In the genomic region with DNA sequence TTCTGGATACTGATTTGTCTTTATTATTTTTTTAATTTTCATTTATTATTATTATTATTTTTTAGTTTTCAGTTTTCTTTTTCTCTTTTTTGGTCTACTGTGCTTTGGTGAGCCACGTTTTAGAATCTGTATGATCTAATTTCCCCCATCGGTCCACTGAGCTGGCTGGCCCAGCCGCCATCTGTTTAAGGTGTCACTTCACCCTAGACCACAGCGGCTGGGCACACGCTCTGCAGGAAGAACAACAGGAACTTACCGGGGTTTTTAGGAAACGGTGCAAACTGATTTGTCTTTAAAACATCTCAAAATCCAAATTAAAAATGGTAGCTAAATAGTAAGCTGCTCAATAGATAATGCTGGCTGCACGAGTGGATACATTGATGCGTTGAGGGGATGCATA, we compare ENCODE assay signal across 27 cellular contexts. TPM values are rescaled to one million over a fixed set of nuclear protein-coding genes. Genes with fewer than 3 reads are reported as not detected.
DNase-seq lines count a peak whose midpoint lies in the region; ATAC-seq and TF ChIP-seq lines count a peak whose summit lies in the region.
"Had no signal": no experiment of that assay in that cellular context is flagged by ENCODE, and none has a peak within 500 bp of the region (broad histone marks: within the 10 kb centered on the region; RNA-seq: fewer than 3 reads in every experiment).

No MANE protein-coding gene starts in this region.

- H3K4me1 ChIP-seq in tibial nerve (no peaks in the 10 kb centered on the region), adrenal gland (replicated peaks in 1 of 2) (no peaks in the 10 kb centered on the region), esophagus squamous epithelium (no peaks in the 10 kb centered on the region)
- H3K4me1 ChIP-seq: breast epithelium, gastrocnemius medialis, right atrium auricular region, uterus had no signal

- intact Hi-C loops in adrenal gland (cut with DNase I) (no loop called here), esophagus squamous epithelium (cut with DNase I) (no loop called here)

- no peak for TF ChIP-seq EP300 in tibial nerve (IDR thresholded peaks at IDR 0.05)

- 55 to 57% methylated on average over 9 of the region's 9 CpGs for WGBS in tibial nerve, 2 donors
- WGBS in adrenal gland, 4 donors: 41 to 55% (median 45%) methylated on average over 9 of the region's 9 CpGs
- 44 to 49% methylated on average over 9 of the region's 9 CpGs for WGBS in esophagus squamous epithelium, 2 donors

- peaks cover 19% of the 10 kb centered on the region in 2 donors for H3K4me1 Mint-ChIP-seq in natural killer cell treated with Interleukin-12 subunit alpha and Interleukin-12 subunit beta and Interleukin-15 and Interleukin-18, amount 100 ng/mL, for 72 hours (ENCODE audit: low read depth in 2 of 2)

- H3K27ac Mint-ChIP-seq in natural killer cell treated with Interleukin-12 subunit alpha and Interleukin-12 subunit beta and Interleukin-15 and Interleukin-18, amount 100 ng/mL, for 72 hours: no peak overlapping the region
- H3K27ac Mint-ChIP-seq: activated CD4-positive, alpha-beta memory T cell treated with anti-CD3 and anti-CD28 coated beads for 36 hours; activated naive CD4-positive, alpha-beta T cell treated with anti-CD3 and anti-CD28 coated beads, Interleukin-2, amount 50 U/mL, for 72 hours; activated T-helper 2 cell treated with anti-CD3 and anti-CD28 coated beads, Interferon-gamma antibody, Interleukin-2, Interleukin-4, amounts not matched to agents 10 μg/mL and 5 μg/mL and 100 μg/mL, durations not matched to agents 14 hours and 24 hours and 36 hours; neural progenitor cell; stimulated activated naive CD8-positive, alpha-beta T cell treated with anti-CD3 and anti-CD28 coated beads, Interleukin-15, amount 100 ng/mL, for 72 hours; T-helper 2 cell treated with Interferon-gamma antibody and Interleukin-4, amounts not matched to agents 5 μg/mL and 100 μg/mL, for 36 hours had no signal

- H3K27ac ChIP-seq in tibial nerve: no peak overlapping the region
- no peak overlapping the region for H3K27ac ChIP-seq in adrenal gland
- H3K27ac ChIP-seq in esophagus squamous epithelium: no peak overlapping the region
- H3K27ac ChIP-seq: breast epithelium, dorsolateral prefrontal cortex, gastrocnemius medialis, neural progenitor cell, right atrium auricular region, uterus had no signal

- DNase-seq in KG1 (lab: John Stamatoyannopoulos, UW): peak; percentile 2
- DNase-seq in natural killer cell treated with Interleukin-12 subunit alpha and Interleukin-12 subunit beta and Interleukin-15 and Interleukin-18, amount 100 ng/mL, for 72 hours (ENCODE audit: low spot score): no peak
- no peak for DNase-seq in NCI-H524 treated with DMSO at 0.1 percent for 48 hours (lab: John Stamatoyannopoulos, UW)
- DNase-seq in tibial nerve (ENCODE audit: low spot score in 2 of 2): no peak
- DNase-seq in adrenal gland: no peak
- no peak for DNase-seq in esophagus squamous epithelium (lab: John Stamatoyannopoulos, UW)
- DNase-seq: activated CD4-positive, alpha-beta memory T cell treated with anti-CD3 and anti-CD28 coated beads for 36 hours; activated CD4-positive, alpha-beta T cell treated with anti-CD3 and anti-CD28 coated beads for 1 hour; AML-193; DMS 273 treated with DMSO at 0.1 percent for 48 hours; dorsolateral prefrontal cortex; gastrocnemius medialis; NCI-H146; NCI-H446; NCI-H82; SIG-M5; stimulated activated CD4-positive, alpha-beta T cell treated with anti-CD3 and anti-CD28 coated beads, Interleukin-2, amount 100 ng/mL, for 24 hours; stimulated activated naive CD8-positive, alpha-beta T cell treated with anti-CD3 and anti-CD28 coated beads, Interleukin-15, amount 100 ng/mL, for 72 hours; uterus had no signal

- peak overlapping the region; percentile 53 for H3K4me3 Mint-ChIP-seq in natural killer cell treated with Interleukin-12 subunit alpha and Interleukin-12 subunit beta and Interleukin-15 and Interleukin-18, amount 100 ng/mL, for 72 hours
- H3K4me3 Mint-ChIP-seq: activated CD4-positive, alpha-beta memory T cell treated with anti-CD3 and anti-CD28 coated beads for 36 hours; neural progenitor cell; stimulated activated naive CD8-positive, alpha-beta T cell treated with anti-CD3 and anti-CD28 coated beads, Interleukin-15, amount 100 ng/mL, for 72 hours; T-helper 2 cell treated with Interferon-gamma antibody and Interleukin-4, amounts not matched to agents 5 μg/mL and 100 μg/mL, for 36 hours had no signal

- H3K4me3 ChIP-seq in tibial nerve (no peak overlapping the region), adrenal gland (no peak overlapping the region), esophagus squamous epithelium (no peak overlapping the region)
- H3K4me3 ChIP-seq: breast epithelium, dorsolateral prefrontal cortex, gastrocnemius medialis, neural progenitor cell, right atrium auricular region, uterus had no signal

- ATAC-seq in GM18498 (IDR thresholded peaks at IDR 0.05; ENCODE audit: unreplicated experiment) (peak; percentile 87), GM21786 (IDR thresholded peaks at IDR 0.05; ENCODE audit: unreplicated experiment) (peak; percentile 42)
- ATAC-seq in natural killer cell treated with Interleukin-12 subunit alpha and Interleukin-12 subunit beta and Interleukin-15 and Interleukin-18, amount 100 ng/mL, for 72 hours: peak in 1 of 2 donors; percentile 70
- ATAC-seq: activated naive CD4-positive, alpha-beta T cell treated with anti-CD3 and anti-CD28 coated beads, Interleukin-2, amount 50 U/mL, for 72 hours; gastrocnemius medialis; stimulated activated naive CD8-positive, alpha-beta T cell treated with anti-CD3 and anti-CD28 coated beads, Interleukin-15, amount 100 ng/mL, for 72 hours had no signal

- TF ChIP-seq CTCF in tibial nerve (IDR thresholded peaks at IDR 0.05): no peak
- no peak for TF ChIP-seq CTCF in adrenal gland (IDR thresholded peaks at IDR 0.05)
- no peak for TF ChIP-seq CTCF in esophagus squamous epithelium (IDR thresholded peaks at IDR 0.05)

- H3K36me3 ChIP-seq in tibial nerve: no peaks in the 10 kb centered on the region
- no peaks in the 10 kb centered on the region for H3K36me3 ChIP-seq in adrenal gland (replicated peaks in 1 of 2)
- H3K36me3 ChIP-seq in esophagus squamous epithelium: no peaks in the 10 kb centered on the region
- H3K36me3 ChIP-seq: breast epithelium, gastrocnemius medialis, neural progenitor cell, right atrium auricular region, uterus had no signal

- no peaks in the 10 kb centered on the region for H3K9me3 Mint-ChIP-seq in natural killer cell treated with Interleukin-12 subunit alpha and Interleukin-12 subunit beta and Interleukin-15 and Interleukin-18, amount 100 ng/mL, for 72 hours
- H3K9me3 Mint-ChIP-seq: activated CD4-positive, alpha-beta memory T cell treated with anti-CD3 and anti-CD28 coated beads for 36 hours; activated naive CD4-positive, alpha-beta T cell treated with anti-CD3 and anti-CD28 coated beads, Interleukin-2, amount 50 U/mL, for 72 hours; activated T-helper 2 cell treated with anti-CD3 and anti-CD28 coated beads, Interferon-gamma antibody, Interleukin-2, Interleukin-4, amounts not matched to agents 10 μg/mL and 5 μg/mL and 100 μg/mL, durations not matched to agents 14 hours and 24 hours and 36 hours; neural progenitor cell; stimulated activated naive CD8-positive, alpha-beta T cell treated with anti-CD3 and anti-CD28 coated beads, Interleukin-15, amount 100 ng/mL, for 72 hours; T-helper 2 cell treated with Interferon-gamma antibody and Interleukin-4, amounts not matched to agents 5 μg/mL and 100 μg/mL, for 36 hours had no signal

- no peaks in the 10 kb centered on the region for H3K36me3 Mint-ChIP-seq in natural killer cell treated with Interleukin-12 subunit alpha and Interleukin-12 subunit beta and Interleukin-15 and Interleukin-18, amount 100 ng/mL, for 72 hours
- H3K36me3 Mint-ChIP-seq: activated CD4-positive, alpha-beta memory T cell treated with anti-CD3 and anti-CD28 coated beads for 36 hours; activated naive CD4-positive, alpha-beta T cell treated with anti-CD3 and anti-CD28 coated beads, Interleukin-2, amount 50 U/mL, for 72 hours; neural progenitor cell had no signal

- H3K27me3 ChIP-seq in tibial nerve (peaks cover 0 to 16% of the 10 kb centered on the region in 2 donors), adrenal gland (peaks cover 22% of the 10 kb centered on the region), esophagus squamous epithelium (no peaks in the 10 kb centered on the region)
- H3K27me3 ChIP-seq: gastrocnemius medialis, neural progenitor cell, right atrium auricular region, uterus had no signal

- peaks cover 0 to 23% of the 10 kb centered on the region in 2 donors for H3K27me3 Mint-ChIP-seq in natural killer cell treated with Interleukin-12 subunit alpha and Interleukin-12 subunit beta and Interleukin-15 and Interleukin-18, amount 100 ng/mL, for 72 hours
- H3K27me3 Mint-ChIP-seq: stimulated activated naive CD8-positive, alpha-beta T cell treated with anti-CD3 and anti-CD28 coated beads, Interleukin-15, amount 100 ng/mL, for 72 hours had no signal

- TF ChIP-seq POLR2A in tibial nerve (IDR thresholded peaks at IDR 0.05): no peak
- TF ChIP-seq POLR2A in adrenal gland (IDR thresholded peaks at IDR 0.05): no peak
- TF ChIP-seq POLR2A in esophagus squamous epithelium (IDR thresholded peaks at IDR 0.05): no peak

- H3K9me3 ChIP-seq in tibial nerve (no peaks in the 10 kb centered on the region), adrenal gland (replicated peaks in 1 of 3) (no peaks in the 10 kb centered on the region), esophagus squamous epithelium (no peaks in the 10 kb centered on the region)
- H3K9me3 ChIP-seq: breast epithelium, gastrocnemius medialis, right atrium auricular region, uterus had no signal

RNA-seq across cellular contexts. Expression of gene AMOT, which starts 48.8 kb away (rescaled TPM):
- total RNA-seq in natural killer cell treated with Interleukin-12 subunit alpha and Interleukin-12 subunit beta and Interleukin-15 and Interleukin-18, amount 100 ng/mL, for 72 hours: 1 to 10 TPM in 1 of 2 donors, under 1 TPM in 1; 0.14 to 1.0 TPM
- 10 to 100 TPM; 22.0 to 41.2 (median 23.0) TPM for total RNA-seq in tibial nerve
- 10 to 100 TPM in 1 of 8 donors, 1 to 10 TPM in 7; 4.2 to 11.7 (median 6.7) TPM for total RNA-seq in adrenal gland
- 1 to 10 TPM in 2 of 3 donors, under 1 TPM in 1; 0.61 to 2.6 (median 1.4) TPM for polyA plus RNA-seq in adrenal gland
- 1 to 10 TPM; 2.5 to 9.3 (median 7.1) TPM for total RNA-seq in esophagus squamous epithelium
